11 cellular contexts compared by ENCODE assay signal in the genomic region with DNA sequence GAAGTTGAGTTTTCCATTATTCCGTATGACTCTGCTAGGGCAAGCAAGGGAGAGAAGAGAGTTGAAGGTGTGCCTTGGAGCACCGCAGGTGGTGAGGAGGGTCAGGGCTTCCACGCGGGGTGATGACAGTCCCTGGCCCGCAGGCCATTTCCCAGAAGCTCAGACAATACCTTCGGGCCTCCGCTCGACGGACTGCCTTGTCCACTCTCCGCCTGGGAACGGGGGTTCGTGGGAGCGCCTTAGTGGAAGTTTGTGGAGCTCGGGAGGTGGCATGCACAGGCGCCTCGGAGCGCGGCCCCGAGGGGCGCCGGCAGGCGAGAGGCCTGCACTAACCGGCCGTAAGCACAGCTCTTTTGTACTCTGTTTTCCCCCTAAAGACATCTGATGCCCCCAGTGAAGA.
DNase-seq lines count a peak whose midpoint lies in the region; ATAC-seq and TF ChIP-seq lines count a peak whose summit lies in the region.
"Had no signal": no experiment of that assay in that cellular context is flagged by ENCODE, and none has a peak within 500 bp of the region (broad histone marks: within the 10 kb centered on the region; RNA-seq: fewer than 3 reads in every experiment).

No MANE protein-coding gene starts in this region.

- H3K4me1 Mint-ChIP-seq in activated T-cell treated with anti-CD3 and anti-CD28 coated beads, Interleukin-2, amount 50 U/mL, for 72 hours (ENCODE audit: low read depth), result no peaks in the 10 kb centered on the region
- H3K4me1 Mint-ChIP-seq in activated naive CD8-positive, alpha-beta T cell treated with anti-CD3 and anti-CD28 coated beads, Interleukin-2, amount 10 ng/mL, durations not matched to agents 7 days and 5 days, result peaks cover 2% of the 10 kb centered on the region

- H3K27me3 Mint-ChIP-seq in activated T-cell treated with anti-CD3 and anti-CD28 coated beads, Interleukin-2, amount 50 U/mL, for 72 hours (ENCODE audit: low read depth), result peaks cover 42% of the 10 kb centered on the region
- peaks cover 38% of the 10 kb centered on the region for H3K27me3 Mint-ChIP-seq in activated naive CD8-positive, alpha-beta T cell treated with anti-CD3 and anti-CD28 coated beads, Interleukin-2, amount 10 ng/mL, durations not matched to agents 7 days and 5 days

- no peak for TF ChIP-seq EP300 in suprapubic skin (IDR thresholded peaks at IDR 0.05)

- TF ChIP-seq POLR2A in suprapubic skin (IDR thresholded peaks at IDR 0.05), result no peak

- peak overlapping the region; percentile 39 to 61 for H3K4me3 Mint-ChIP-seq in activated T-cell treated with anti-CD3 and anti-CD28 coated beads, Interleukin-2, amount 50 U/mL, for 72 hours
- H3K4me3 Mint-ChIP-seq in activated naive CD8-positive, alpha-beta T cell treated with anti-CD3 and anti-CD28 coated beads, Interleukin-2, amount 10 ng/mL, durations not matched to agents 7 days and 5 days, result peak overlapping the region; percentile 36

- H3K36me3 ChIP-seq in lower lobe of right lung (no peaks in the 10 kb centered on the region), suprapubic skin (no peaks in the 10 kb centered on the region)

- H3K9me3 ChIP-seq in lower lobe of right lung, result no peaks in the 10 kb centered on the region
- no peaks in the 10 kb centered on the region for H3K9me3 ChIP-seq in suprapubic skin

- H3K4me3 ChIP-seq in lower lobe of right lung (peak overlapping the region; percentile 54), suprapubic skin (peak overlapping the region; percentile 44)

- ATAC-seq in activated T-cell treated with anti-CD3 and anti-CD28 coated beads, Interleukin-2, amount 50 U/mL, for 72 hours (replicated peaks in 1 of 2), result no peak
- no peak for ATAC-seq in activated naive CD8-positive, alpha-beta T cell treated with anti-CD3 and anti-CD28 coated beads, Interleukin-2, amount 10 ng/mL, durations not matched to agents 7 days and 5 days (ENCODE audit: low read depth)
- ATAC-seq in lower lobe of right lung (no peak), GM19328 (IDR thresholded peaks at IDR 0.05; ENCODE audit: unreplicated experiment) (no peak)

- H3K36me3 Mint-ChIP-seq in activated T-cell treated with anti-CD3 and anti-CD28 coated beads, Interleukin-2, amount 50 U/mL, for 72 hours (ENCODE audit: insufficient read depth in 2 of 2), result peaks cover 0 to 2% of the 10 kb centered on the region in 2 donors
- H3K36me3 Mint-ChIP-seq in activated naive CD8-positive, alpha-beta T cell treated with anti-CD3 and anti-CD28 coated beads, Interleukin-2, amount 10 ng/mL, durations not matched to agents 7 days and 5 days, result no peaks in the 10 kb centered on the region

- no peak for TF ChIP-seq CTCF in lower lobe of right lung (IDR thresholded peaks at IDR 0.05)
- no peak for TF ChIP-seq CTCF in suprapubic skin (IDR thresholded peaks at IDR 0.05)

- no peaks in the 10 kb centered on the region for H3K9me3 Mint-ChIP-seq in activated T-cell treated with anti-CD3 and anti-CD28 coated beads, Interleukin-2, amount 50 U/mL, for 72 hours
- no peaks in the 10 kb centered on the region for H3K9me3 Mint-ChIP-seq in activated naive CD8-positive, alpha-beta T cell treated with anti-CD3 and anti-CD28 coated beads, Interleukin-2, amount 10 ng/mL, durations not matched to agents 7 days and 5 days

- POLR2A ChIA-PET in activated naive CD8-positive, alpha-beta T cell treated with anti-CD3 and anti-CD28 coated beads, Interleukin-2, amount 10 ng/mL, durations not matched to agents 7 days and 5 days (lab: Charles Lee), result no interaction called here

- intact Hi-C loops in lower lobe of right lung (cut with DNase I), result no loop called here

- H3K27me3 ChIP-seq in lower lobe of right lung (ENCODE audit: low read depth), result peaks cover 9% of the 10 kb centered on the region
- no peaks in the 10 kb centered on the region for H3K27me3 ChIP-seq in suprapubic skin

- no peak for DNase-seq in activated T-cell treated with anti-CD3 and anti-CD28 coated beads, Interleukin-2, amount 50 U/mL, for 72 hours
- DNase-seq in activated T-cell treated with anti-CD3 and anti-CD28 coated beads for 4 hours, result no peak
- no peak for DNase-seq in activated naive CD8-positive, alpha-beta T cell treated with anti-CD3 and anti-CD28 coated beads, Interleukin-2, amount 10 ng/mL, durations not matched to agents 7 days and 5 days
- DNase-seq in lower lobe of right lung, result no peak
- no peak for DNase-seq in suprapubic skin (ENCODE audit: low spot score in 2 of 2)
- no peak for DNase-seq in NK-92 (lab: John Stamatoyannopoulos, UW; ENCODE audit: unreplicated experiment)
- no peak for DNase-seq in NCI-H1694 treated with DMSO at 0.1 percent for 48 hours (lab: John Stamatoyannopoulos, UW)
- DNase-seq: KG1, NCI-H1436 treated with DMSO at 0.1 percent for 48 hours, NCI-H69 had no signal

- H3K27ac ChIP-seq in lower lobe of right lung (no peak overlapping the region), suprapubic skin (no peak overlapping the region)

- 88% methylated on average over 12 of the region's 24 CpGs for WGBS in suprapubic skin

- H3K4me1 ChIP-seq in lower lobe of right lung (peaks cover 7% of the 10 kb centered on the region), suprapubic skin (peaks cover 13% of the 10 kb centered on the region)

- H3K27ac Mint-ChIP-seq in activated T-cell treated with anti-CD3 and anti-CD28 coated beads, Interleukin-2, amount 50 U/mL, for 72 hours, result no peak overlapping the region
- no peak overlapping the region for H3K27ac Mint-ChIP-seq in activated naive CD8-positive, alpha-beta T cell treated with anti-CD3 and anti-CD28 coated beads, Interleukin-2, amount 10 ng/mL, durations not matched to agents 7 days and 5 days
